8 cellular contexts compared by ENCODE assay signal in the genomic region with DNA sequence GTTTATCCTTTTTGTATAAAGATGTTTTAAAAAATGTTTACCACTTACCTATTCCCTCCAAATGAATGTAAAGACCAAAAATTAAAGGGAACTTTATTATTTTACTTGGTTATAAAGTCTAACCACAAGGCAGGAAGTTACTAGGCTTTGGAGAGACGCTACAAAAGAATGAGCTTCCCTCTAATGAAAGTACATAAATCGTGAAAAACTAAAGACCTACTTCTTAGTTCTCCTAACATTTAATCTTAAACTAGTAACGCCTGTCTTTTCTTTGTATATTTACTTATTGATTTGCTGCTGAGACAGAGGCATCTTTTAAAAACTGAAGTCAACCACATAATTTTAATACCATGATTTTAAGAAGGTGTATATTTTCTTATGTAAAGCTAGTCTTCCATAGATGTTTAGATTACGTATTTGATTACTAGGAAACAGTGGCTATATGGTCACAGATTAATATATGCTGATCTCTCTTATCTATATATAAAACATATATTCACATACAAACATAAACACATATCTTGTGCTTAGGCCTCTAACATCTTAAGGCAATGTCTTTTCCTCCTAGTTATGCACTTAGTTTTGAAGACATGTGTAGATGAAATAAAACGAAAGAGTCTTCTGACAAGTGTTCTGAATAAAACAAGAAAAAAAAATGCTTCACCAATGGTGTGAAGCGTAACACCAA.
DNase-seq lines count a peak whose midpoint lies in the region; ATAC-seq and TF ChIP-seq lines count a peak whose summit lies in the region.

No MANE protein-coding gene starts in this region.

- H3K9ac ChIP-seq in DND-41 (ENCODE audit: low read depth, low read length) = peak overlapping the region; percentile 58

- H2AFZ ChIP-seq in DND-41 (ENCODE audit: low read depth, low read length) = peak overlapping the region; percentile 75

- peaks cover 6% of the 10 kb centered on the region for H3K27me3 Mint-ChIP-seq in stimulated activated naive CD8-positive, alpha-beta T cell treated with anti-CD3 and anti-CD28 coated beads, Interleukin-15, amount 100 ng/mL, for 72 hours

- no peak for TF ChIP-seq CTCF in DND-41 (IDR thresholded peaks at IDR 0.05; ENCODE audit: borderline replicate concordance, extremely low read depth, low read length, poor library complexity, severe bottlenecking)
- TF ChIP-seq CTCF in fibroblast of pulmonary artery (IDR thresholded peaks at IDR 0.05; ENCODE audit: low read length, missing control alignments) = no peak

- DNase-seq in DND-41 = no peak
- peak; percentile 21 for DNase-seq in SKM-1 (lab: John Stamatoyannopoulos, UW; ENCODE audit: unreplicated experiment)
- DNase-seq in fibroblast of pulmonary artery (ENCODE audit: low read depth) = peak; percentile 49
- peak; percentile 32 for DNase-seq in renal cortical epithelial cell (ENCODE audit: low read depth)
- DNase-seq in stimulated activated naive CD8-positive, alpha-beta T cell treated with anti-CD3 and anti-CD28 coated beads, Interleukin-15, amount 100 ng/mL, for 72 hours = no peak
- no peak for DNase-seq in activated gamma-delta T cell treated with Interleukin-2 at 50 U/mL for 16 hours
- no peak for DNase-seq in G401 (ENCODE audit: low spot score)
- no peak for DNase-seq in midbrain (lab: John Stamatoyannopoulos, UW)

- H3K79me2 ChIP-seq in DND-41 (ENCODE audit: insufficient read depth, low read length) = peaks cover 65% of the 10 kb centered on the region

- H3K4me3 ChIP-seq in DND-41 (ENCODE audit: low read depth in 1 of 2, low read length in 2 of 2) (peak overlapping the region; percentile 40 to 57; a peak in 3 of 4 replicates), fibroblast of pulmonary artery (replicated peaks; ENCODE audit: low read depth, low read length) (peak overlapping the region; percentile 61)

- H3K27me3 ChIP-seq in DND-41 (ENCODE audit: insufficient read depth, low read length, poor library complexity) = no peaks in the 10 kb centered on the region

- peak overlapping the region; percentile 66 for H3K4me2 ChIP-seq in DND-41 (ENCODE audit: insufficient read depth, low read length)

- no peaks in the 10 kb centered on the region for H3K36me3 ChIP-seq in DND-41 (ENCODE audit: insufficient read depth, low read length)

- in situ Hi-C loops in G401 (cut with HindIII; ENCODE audit: low sequenced_read_pairs) = no loop called here

- no peaks in the 10 kb centered on the region for H4K20me1 ChIP-seq in DND-41 (ENCODE audit: insufficient read depth, low read length)

- no peaks in the 10 kb centered on the region for H3K9me3 ChIP-seq in DND-41 (ENCODE audit: insufficient read depth, low read length, severe bottlenecking)

- H3K4me1 Mint-ChIP-seq in stimulated activated naive CD8-positive, alpha-beta T cell treated with anti-CD3 and anti-CD28 coated beads, Interleukin-15, amount 100 ng/mL, for 72 hours = no peaks in the 10 kb centered on the region

- no peaks in the 10 kb centered on the region for H3K9me3 Mint-ChIP-seq in stimulated activated naive CD8-positive, alpha-beta T cell treated with anti-CD3 and anti-CD28 coated beads, Interleukin-15, amount 100 ng/mL, for 72 hours

- H3K27ac Mint-ChIP-seq in stimulated activated naive CD8-positive, alpha-beta T cell treated with anti-CD3 and anti-CD28 coated beads, Interleukin-15, amount 100 ng/mL, for 72 hours = no peak overlapping the region

- H3K4me1 ChIP-seq in DND-41 (ENCODE audit: insufficient read depth, low read length) = peaks cover 28% of the 10 kb centered on the region

- H3K27ac ChIP-seq in DND-41 (ENCODE audit: low read length) = peak overlapping the region; percentile 87

- H3K4me3 Mint-ChIP-seq in stimulated activated naive CD8-positive, alpha-beta T cell treated with anti-CD3 and anti-CD28 coated beads, Interleukin-15, amount 100 ng/mL, for 72 hours = no peak overlapping the region

- ATAC-seq in DND-41 (ENCODE audit: insufficient read depth, low read depth) = peak; percentile 38
- ATAC-seq in stimulated activated naive CD8-positive, alpha-beta T cell treated with anti-CD3 and anti-CD28 coated beads, Interleukin-15, amount 100 ng/mL, for 72 hours = no peak

Comparison
In these comparisons a context has a peak if more than half of its experiments do, and no peak if none do; other contexts are left out.
1. DNase-seq: peak in SKM-1 (single experiment), fibroblast of pulmonary artery (single experiment) and renal cortical epithelial cell (single experiment); none in DND-41 (single experiment), stimulated activated naive CD8-positive, alpha-beta T cell treated with anti-CD3 and anti-CD28 coated beads, Interleukin-15, amount 100 ng/mL, for 72 hours (0 of 2), activated gamma-delta T cell treated with Interleukin-2 at 50 U/mL for 16 hours (single experiment), G401 (single experiment) and midbrain (single experiment).